In the genomic region with DNA sequence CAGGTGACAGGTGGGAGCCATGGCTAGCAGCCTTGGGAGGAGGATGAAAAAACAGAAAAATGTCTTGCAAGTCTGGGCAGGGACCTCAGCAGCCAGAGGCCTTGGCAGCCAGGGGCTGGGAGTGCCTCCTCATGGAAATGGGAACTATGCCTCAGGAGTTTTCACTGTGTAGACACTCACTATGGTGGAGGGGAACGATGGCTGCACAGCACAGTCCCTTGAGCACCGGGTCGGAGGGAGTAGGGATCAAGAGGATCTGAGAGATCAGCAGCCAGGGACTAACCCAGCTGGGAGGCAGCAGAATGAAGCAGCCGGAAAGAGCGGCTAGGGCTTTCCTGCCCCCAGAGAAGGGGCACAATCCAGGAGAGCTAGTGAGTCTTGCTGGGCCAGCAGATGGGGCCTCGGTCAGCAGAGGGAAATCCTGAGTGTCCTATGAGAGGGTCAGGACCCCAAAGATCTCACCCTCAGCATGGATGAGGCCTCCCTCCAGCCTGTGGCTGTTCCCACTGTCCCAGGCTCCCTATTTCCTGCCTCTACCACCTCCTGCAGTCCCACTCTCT, we compare ENCODE assay signal across 1 cellular context.
A peak's percentile ranks its signal among the peaks of the same experiment; 100 is the strongest.
TF ChIP-seq lines count a peak whose summit lies in the region.

No MANE protein-coding gene starts in this region.

TF ChIP-seq in K562, 482 proteins besides CTCF, POLR2A, EP300 and RAD21 (continues in another document):
- TF ChIP-seq DIDO1 (tag; IDR thresholded peaks at IDR 0.05; ENCODE audit: low read depth) (no peak), HSF4 (CRISPR knock-in tag; IDR thresholded peaks at IDR 0.05; ENCODE audit: borderline replicate concordance) (no peak), MECOM (CRISPR knock-in tag; IDR thresholded peaks at IDR 0.05) (no peak), TEAD2 (tag; IDR thresholded peaks at IDR 0.05) (no peak), ZNF75A (CRISPR knock-in tag; IDR thresholded peaks at IDR 0.05) (0 out of 2 replicates have a peak, but pooled peaks have one; percentile 10), ESRRB (CRISPR knock-in tag; IDR thresholded peaks at IDR 0.05; ENCODE audit: borderline replicate concordance) (no peak), ZNF24 (IDR thresholded peaks at IDR 0.05) (no peak), RBM15 (IDR thresholded peaks at IDR 0.05; ENCODE audit: insufficient read depth, low read length) (no peak), SIN3B (IDR thresholded peaks at IDR 0.05; ENCODE audit: low read depth) (no peak), ZNF778 (CRISPR knock-in tag; IDR thresholded peaks at IDR 0.05) (no peak), EWSR1 (IDR thresholded peaks at IDR 0.05; ENCODE audit: borderline replicate concordance, low read depth, partially characterized antibody) (no peak), WHSC1 (IDR thresholded peaks at IDR 0.05; ENCODE audit: low read length) (peak; percentile 30), RBM39 (optimal IDR thresholded peaks at IDR 0.05; ENCODE audit: low read depth, low read length) (no peak), PURB (CRISPR knock-in tag; IDR thresholded peaks at IDR 0.05; ENCODE audit: low read depth) (no peak), GABPA (tag; conservative IDR thresholded peaks at IDR 0.05; ENCODE audit: low read depth) (no peak), KAT8 (IDR thresholded peaks at IDR 0.05; ENCODE audit: low read depth) (no peak), FOXA3 (CRISPR knock-in tag; conservative IDR thresholded peaks at IDR 0.05 in 1 of 2, IDR thresholded peaks at IDR 0.05 in 1 of 2) (no peak), XRCC3 (IDR thresholded peaks at IDR 0.05) (no peak), CC2D1A (IDR thresholded peaks at IDR 0.05) (no peak), C11orf30 (IDR thresholded peaks at IDR 0.05; ENCODE audit: low read depth) (no peak), SMARCC2 (IDR thresholded peaks at IDR 0.05; ENCODE audit: low read depth) (no peak), PCBP1 (IDR thresholded peaks at IDR 0.05; ENCODE audit: low read depth, low read length, poor library complexity, severe bottlenecking) (no peak), BCL6 (CRISPR knock-in tag; IDR thresholded peaks at IDR 0.05) (no peak), SRSF7 (optimal IDR thresholded peaks at IDR 0.05; ENCODE audit: low read depth, low read length) (no peak), CXXC5 (CRISPR knock-in tag; IDR thresholded peaks at IDR 0.05) (peak; percentile 47), FOS (IDR thresholded peaks at IDR 0.05; ENCODE audit: extremely low read depth, insufficient read length) (no peak), POLR2H (tag; IDR thresholded peaks at IDR 0.05; ENCODE audit: low read depth) (no peak), CBFA2T2 (conservative IDR thresholded peaks at IDR 0.05) (no peak), NUFIP1 (IDR thresholded peaks at IDR 0.05; ENCODE audit: partially characterized antibody) (no peak), NR3C1 (CRISPR knock-in tag; IDR thresholded peaks at IDR 0.05) (no peak), ZNF583 (CRISPR knock-in tag; IDR thresholded peaks at IDR 0.05) (peak; percentile 54; the same call in 1 of the 2 replicates), CBFB (CRISPR knock-in tag; IDR thresholded peaks at IDR 0.05) (no peak), SMAD3 (CRISPR knock-in tag; conservative IDR thresholded peaks at IDR 0.05) (no peak), PCBP2 (IDR thresholded peaks at IDR 0.05; ENCODE audit: low read depth, low read length, poor library complexity, severe bottlenecking) (no peak), JUND (IDR thresholded peaks at IDR 0.05; ENCODE audit: borderline replicate concordance, low read depth, low read length) (no peak), JUND (tag; IDR thresholded peaks at IDR 0.05; ENCODE audit: borderline replicate concordance, low read depth, low read length) (no peak), ZNF695 (CRISPR knock-in tag; IDR thresholded peaks at IDR 0.05) (no peak), MCM5 (IDR thresholded peaks at IDR 0.05; ENCODE audit: low read depth) (no peak), ZBTB8A (IDR thresholded peaks at IDR 0.05; ENCODE audit: partially characterized antibody) (no peak), MEF2A (IDR thresholded peaks at IDR 0.05; ENCODE audit: control insufficient read depth, low read depth, low read length) (no peak), CBFA2T3 (IDR thresholded peaks at IDR 0.05) (no peak), ADNP (tag; IDR thresholded peaks at IDR 0.05) (no peak), STAT5A (IDR thresholded peaks at IDR 0.05; ENCODE audit: borderline replicate concordance, low read length) (no peak), GABPB1 (CRISPR knock-in tag; IDR thresholded peaks at IDR 0.05) (no peak), ELF2 (CRISPR knock-in tag; IDR thresholded peaks at IDR 0.05) (peak; percentile 43; the same call in 1 of the 2 replicates), PTBP1 (IDR thresholded peaks at IDR 0.05; ENCODE audit: low read depth, low read length) (no peak)
- TF ChIP-seq, protein P1, sequence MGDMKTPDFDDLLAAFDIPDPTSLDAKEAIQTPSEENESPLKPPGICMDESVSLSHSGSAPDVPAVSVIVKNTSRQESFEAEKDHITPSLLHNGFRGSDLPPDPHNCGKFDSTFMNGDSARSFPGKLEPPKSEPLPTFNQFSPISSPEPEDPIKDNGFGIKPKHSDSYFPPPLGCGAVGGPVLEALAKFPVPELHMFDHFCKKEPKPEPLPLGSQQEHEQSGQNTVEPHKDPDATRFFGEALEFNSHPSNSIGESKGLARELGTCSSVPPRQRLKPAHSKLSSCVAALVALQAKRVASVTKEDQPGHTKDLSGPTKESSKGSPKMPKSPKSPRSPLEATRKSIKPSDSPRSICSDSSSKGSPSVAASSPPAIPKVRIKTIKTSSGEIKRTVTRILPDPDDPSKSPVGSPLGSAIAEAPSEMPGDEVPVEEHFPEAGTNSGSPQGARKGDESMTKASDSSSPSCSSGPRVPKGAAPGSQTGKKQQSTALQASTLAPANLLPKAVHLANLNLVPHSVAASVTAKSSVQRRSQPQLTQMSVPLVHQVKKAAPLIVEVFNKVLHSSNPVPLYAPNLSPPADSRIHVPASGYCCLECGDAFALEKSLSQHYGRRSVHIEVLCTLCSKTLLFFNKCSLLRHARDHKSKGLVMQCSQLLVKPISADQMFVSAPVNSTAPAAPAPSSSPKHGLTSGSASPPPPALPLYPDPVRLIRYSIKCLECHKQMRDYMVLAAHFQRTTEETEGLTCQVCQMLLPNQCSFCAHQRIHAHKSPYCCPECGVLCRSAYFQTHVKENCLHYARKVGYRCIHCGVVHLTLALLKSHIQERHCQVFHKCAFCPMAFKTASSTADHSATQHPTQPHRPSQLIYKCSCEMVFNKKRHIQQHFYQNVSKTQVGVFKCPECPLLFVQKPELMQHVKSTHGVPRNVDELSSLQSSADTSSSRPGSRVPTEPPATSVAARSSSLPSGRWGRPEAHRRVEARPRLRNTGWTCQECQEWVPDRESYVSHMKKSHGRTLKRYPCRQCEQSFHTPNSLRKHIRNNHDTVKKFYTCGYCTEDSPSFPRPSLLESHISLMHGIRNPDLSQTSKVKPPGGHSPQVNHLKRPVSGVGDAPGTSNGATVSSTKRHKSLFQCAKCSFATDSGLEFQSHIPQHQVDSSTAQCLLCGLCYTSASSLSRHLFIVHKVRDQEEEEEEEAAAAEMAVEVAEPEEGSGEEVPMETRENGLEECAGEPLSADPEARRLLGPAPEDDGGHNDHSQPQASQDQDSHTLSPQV (IDR thresholded peaks at IDR 0.05): peak; percentile 61; the same call in 1 of the 2 replicates
- TF ChIP-seq, protein P2, sequence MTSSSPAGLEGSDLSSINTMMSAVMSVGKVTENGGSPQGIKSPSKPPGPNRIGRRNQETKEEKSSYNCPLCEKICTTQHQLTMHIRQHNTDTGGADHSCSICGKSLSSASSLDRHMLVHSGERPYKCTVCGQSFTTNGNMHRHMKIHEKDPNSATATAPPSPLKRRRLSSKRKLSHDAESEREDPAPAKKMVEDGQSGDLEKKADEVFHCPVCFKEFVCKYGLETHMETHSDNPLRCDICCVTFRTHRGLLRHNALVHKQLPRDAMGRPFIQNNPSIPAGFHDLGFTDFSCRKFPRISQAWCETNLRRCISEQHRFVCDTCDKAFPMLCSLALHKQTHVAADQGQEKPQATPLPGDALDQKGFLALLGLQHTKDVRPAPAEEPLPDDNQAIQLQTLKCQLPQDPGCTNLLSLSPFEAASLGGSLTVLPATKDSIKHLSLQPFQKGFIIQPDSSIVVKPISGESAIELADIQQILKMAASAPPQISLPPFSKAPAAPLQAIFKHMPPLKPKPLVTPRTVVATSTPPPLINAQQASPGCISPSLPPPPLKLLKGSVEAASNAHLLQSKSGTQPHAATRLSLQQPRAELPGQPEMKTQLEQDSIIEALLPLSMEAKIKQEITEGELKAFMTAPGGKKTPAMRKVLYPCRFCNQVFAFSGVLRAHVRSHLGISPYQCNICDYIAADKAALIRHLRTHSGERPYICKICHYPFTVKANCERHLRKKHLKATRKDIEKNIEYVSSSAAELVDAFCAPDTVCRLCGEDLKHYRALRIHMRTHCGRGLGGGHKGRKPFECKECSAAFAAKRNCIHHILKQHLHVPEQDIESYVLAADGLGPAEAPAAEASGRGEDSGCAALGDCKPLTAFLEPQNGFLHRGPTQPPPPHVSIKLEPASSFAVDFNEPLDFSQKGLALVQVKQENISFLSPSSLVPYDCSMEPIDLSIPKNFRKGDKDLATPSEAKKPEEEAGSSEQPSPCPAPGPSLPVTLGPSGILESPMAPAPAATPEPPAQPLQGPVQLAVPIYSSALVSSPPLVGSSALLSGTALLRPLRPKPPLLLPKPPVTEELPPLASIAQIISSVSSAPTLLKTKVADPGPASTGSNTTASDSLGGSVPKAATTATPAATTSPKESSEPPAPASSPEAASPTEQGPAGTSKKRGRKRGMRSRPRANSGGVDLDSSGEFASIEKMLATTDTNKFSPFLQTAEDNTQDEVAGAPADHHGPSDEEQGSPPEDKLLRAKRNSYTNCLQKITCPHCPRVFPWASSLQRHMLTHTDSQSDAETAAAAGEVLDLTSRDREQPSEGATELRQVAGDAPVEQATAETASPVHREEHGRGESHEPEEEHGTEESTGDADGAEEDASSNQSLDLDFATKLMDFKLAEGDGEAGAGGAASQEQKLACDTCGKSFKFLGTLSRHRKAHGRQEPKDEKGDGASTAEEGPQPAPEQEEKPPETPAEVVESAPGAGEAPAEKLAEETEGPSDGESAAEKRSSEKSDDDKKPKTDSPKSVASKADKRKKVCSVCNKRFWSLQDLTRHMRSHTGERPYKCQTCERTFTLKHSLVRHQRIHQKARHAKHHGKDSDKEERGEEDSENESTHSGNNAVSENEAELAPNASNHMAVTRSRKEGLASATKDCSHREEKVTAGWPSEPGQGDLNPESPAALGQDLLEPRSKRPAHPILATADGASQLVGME (CRISPR knock-in tag; IDR thresholded peaks at IDR 0.05): no peak
- TF ChIP-seq, protein P3, sequence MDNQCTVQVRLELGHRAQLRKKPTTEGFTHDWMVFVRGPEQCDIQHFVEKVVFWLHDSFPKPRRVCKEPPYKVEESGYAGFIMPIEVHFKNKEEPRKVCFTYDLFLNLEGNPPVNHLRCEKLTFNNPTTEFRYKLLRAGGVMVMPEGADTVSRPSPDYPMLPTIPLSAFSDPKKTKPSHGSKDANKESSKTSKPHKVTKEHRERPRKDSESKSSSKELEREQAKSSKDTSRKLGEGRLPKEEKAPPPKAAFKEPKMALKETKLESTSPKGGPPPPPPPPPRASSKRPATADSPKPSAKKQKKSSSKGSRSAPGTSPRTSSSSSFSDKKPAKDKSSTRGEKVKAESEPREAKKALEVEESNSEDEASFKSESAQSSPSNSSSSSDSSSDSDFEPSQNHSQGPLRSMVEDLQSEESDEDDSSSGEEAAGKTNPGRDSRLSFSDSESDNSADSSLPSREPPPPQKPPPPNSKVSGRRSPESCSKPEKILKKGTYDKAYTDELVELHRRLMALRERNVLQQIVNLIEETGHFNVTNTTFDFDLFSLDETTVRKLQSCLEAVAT (IDR thresholded peaks at IDR 0.05): no peak
- TF ChIP-seq, protein P4, sequence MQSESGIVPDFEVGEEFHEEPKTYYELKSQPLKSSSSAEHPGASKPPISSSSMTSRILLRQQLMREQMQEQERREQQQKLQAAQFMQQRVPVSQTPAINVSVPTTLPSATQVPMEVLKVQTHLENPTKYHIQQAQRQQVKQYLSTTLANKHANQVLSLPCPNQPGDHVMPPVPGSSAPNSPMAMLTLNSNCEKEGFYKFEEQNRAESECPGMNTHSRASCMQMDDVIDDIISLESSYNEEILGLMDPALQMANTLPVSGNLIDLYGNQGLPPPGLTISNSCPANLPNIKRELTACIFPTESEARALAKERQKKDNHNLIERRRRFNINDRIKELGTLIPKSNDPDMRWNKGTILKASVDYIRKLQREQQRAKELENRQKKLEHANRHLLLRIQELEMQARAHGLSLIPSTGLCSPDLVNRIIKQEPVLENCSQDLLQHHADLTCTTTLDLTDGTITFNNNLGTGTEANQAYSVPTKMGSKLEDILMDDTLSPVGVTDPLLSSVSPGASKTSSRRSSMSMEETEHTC (IDR thresholded peaks at IDR 0.05): no peak
- TF ChIP-seq, protein P5, sequence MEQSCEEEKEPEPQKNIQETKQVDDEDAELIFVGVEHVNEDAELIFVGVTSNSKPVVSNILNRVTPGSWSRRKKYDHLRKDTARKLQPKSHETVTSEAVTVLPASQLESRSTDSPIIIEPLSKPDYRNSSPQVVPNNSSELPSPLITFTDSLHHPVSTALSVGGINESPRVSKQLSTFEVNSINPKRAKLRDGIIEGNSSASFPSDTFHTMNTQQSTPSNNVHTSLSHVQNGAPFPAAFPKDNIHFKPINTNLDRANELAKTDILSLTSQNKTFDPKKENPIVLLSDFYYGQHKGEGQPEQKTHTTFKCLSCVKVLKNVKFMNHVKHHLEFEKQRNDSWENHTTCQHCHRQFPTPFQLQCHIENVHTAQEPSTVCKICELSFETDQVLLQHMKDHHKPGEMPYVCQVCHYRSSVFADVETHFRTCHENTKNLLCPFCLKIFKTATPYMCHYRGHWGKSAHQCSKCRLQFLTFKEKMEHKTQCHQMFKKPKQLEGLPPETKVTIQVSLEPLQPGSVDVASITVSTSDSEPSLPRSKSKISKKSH (CRISPR knock-in tag; IDR thresholded peaks at IDR 0.05): no peak
- TF ChIP-seq, protein P6, sequence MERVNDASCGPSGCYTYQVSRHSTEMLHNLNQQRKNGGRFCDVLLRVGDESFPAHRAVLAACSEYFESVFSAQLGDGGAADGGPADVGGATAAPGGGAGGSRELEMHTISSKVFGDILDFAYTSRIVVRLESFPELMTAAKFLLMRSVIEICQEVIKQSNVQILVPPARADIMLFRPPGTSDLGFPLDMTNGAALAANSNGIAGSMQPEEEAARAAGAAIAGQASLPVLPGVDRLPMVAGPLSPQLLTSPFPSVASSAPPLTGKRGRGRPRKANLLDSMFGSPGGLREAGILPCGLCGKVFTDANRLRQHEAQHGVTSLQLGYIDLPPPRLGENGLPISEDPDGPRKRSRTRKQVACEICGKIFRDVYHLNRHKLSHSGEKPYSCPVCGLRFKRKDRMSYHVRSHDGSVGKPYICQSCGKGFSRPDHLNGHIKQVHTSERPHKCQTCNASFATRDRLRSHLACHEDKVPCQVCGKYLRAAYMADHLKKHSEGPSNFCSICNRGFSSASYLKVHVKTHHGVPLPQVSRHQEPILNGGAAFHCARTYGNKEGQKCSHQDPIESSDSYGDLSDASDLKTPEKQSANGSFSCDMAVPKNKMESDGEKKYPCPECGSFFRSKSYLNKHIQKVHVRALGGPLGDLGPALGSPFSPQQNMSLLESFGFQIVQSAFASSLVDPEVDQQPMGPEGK (CRISPR knock-in tag; IDR thresholded peaks at IDR 0.05; ENCODE audit: borderline replicate concordance): no peak
